Comparison of ENCODE assay signal across 8 cellular contexts in the genomic region with DNA sequence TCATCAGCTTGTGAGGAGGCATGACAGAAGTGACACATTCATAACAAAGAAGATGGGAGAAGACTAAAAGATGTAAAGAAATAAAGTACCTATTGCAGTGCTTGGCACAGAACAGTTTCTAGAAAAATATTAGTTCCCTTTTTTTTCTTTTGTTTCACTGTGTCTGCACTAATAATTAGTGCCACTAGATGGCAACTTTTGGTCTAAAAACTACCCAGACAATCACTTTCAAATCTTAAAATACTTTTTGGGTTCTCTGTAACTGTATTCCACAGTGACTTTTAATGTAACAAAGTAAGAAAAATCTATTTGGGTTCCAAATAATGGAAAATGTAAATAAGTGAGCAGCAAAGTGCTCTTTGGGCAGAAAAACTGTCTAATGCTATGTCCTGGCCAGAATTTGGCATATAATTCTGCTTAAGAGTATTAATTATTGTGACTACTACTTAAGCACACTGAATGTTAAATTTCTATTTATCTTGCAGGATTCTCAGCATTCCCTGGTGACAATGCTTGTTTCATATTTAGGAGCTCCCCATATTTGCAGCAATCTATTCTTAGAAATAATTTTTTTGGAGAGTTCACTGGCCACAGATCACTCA.
DNase-seq lines count a peak whose midpoint lies in the region; ATAC-seq and TF ChIP-seq lines count a peak whose summit lies in the region.

No MANE protein-coding gene starts in this region.

- no peak overlapping the region for H3K56ac ChIP-seq in H9 (ENCODE audit: insufficient read length, low read depth, low read length)

- H3K27ac ChIP-seq in H9 (ENCODE audit: insufficient read length, low read depth, low read length) = no peak overlapping the region

- H3K27me3 ChIP-seq in H9 (ENCODE audit: insufficient read depth, low read length) = no peaks in the 10 kb centered on the region

- H3K23me2 ChIP-seq in H9 (ENCODE audit: insufficient read length, low read depth, low read length, poor library complexity, severe bottlenecking) = no peaks in the 10 kb centered on the region

- intact Hi-C loops in activated T-helper 1 cell treated with anti-CD3 and anti-CD28 coated beads, Interleukin-12 subunit alpha, Interleukin-12 subunit beta, Interleukin-2, Interleukin-4 antibody, amounts not matched to agents 30 ng/mL and 10 ng/mL and 1 ng/mL, durations not matched to agents 14 hours and 24 hours and 36 hours (cut with micrococcal nuclease) = loop anchor here (1.0 kb wide), 5 partner anchors 16 to 817 kb away; no protein-coding TSS in a partner anchor

- H3K4me1 ChIP-seq in H9 (ENCODE audit: insufficient read depth, low read length) = no peaks in the 10 kb centered on the region

- no peak overlapping the region for H3K14ac ChIP-seq in H9 (ENCODE audit: insufficient read depth, low read length)

- no peak overlapping the region for H3K9ac ChIP-seq in H9 (ENCODE audit: extremely low read depth, insufficient read length, low read length)

- no peak overlapping the region for H3K18ac ChIP-seq in H9 (ENCODE audit: insufficient read length, low read depth, low read length)

- no peaks in the 10 kb centered on the region for H4K20me1 ChIP-seq in H9 (ENCODE audit: control insufficient read depth, insufficient read depth, insufficient read length)

- H3K4me2 ChIP-seq in H9 (ENCODE audit: insufficient read depth, insufficient read length, low read length) = no peak overlapping the region

- CTCF ChIA-PET in activated CD8-positive, alpha-beta memory T cell treated with anti-CD3 and anti-CD28 coated beads, Interleukin-2, amount 10 ng/mL, durations not matched to agents 7 days and 5 days (lab: Charles Lee) = interaction anchor here (0.8 to 2.3 kb wide), 9 partner anchors 11 to 179 kb away, joined by 3 to 8 read pairs (median 3); no protein-coding TSS in a partner anchor

- H3K27ac Mint-ChIP-seq in H9 = no peak overlapping the region
- no peak overlapping the region for H3K27ac Mint-ChIP-seq in activated T-helper 1 cell treated with anti-CD3 and anti-CD28 coated beads, Interleukin-12 subunit alpha, Interleukin-12 subunit beta, Interleukin-2, Interleukin-4 antibody, amounts not matched to agents 30 ng/mL and 10 ng/mL and 1 ng/mL, durations not matched to agents 14 hours and 24 hours and 36 hours
- no peak overlapping the region for H3K27ac Mint-ChIP-seq in activated CD8-positive, alpha-beta memory T cell treated with anti-CD3 and anti-CD28 coated beads, Interleukin-2, amount 10 ng/mL, durations not matched to agents 7 days and 5 days

- H4K5ac ChIP-seq in H9 (ENCODE audit: insufficient read length, low read depth, low read length) = no peak overlapping the region

- H3K4me3 Mint-ChIP-seq in H9 = no peak overlapping the region; a peak in 1 of 5 replicates
- no peak overlapping the region for H3K4me3 Mint-ChIP-seq in activated T-helper 1 cell treated with anti-CD3 and anti-CD28 coated beads, Interleukin-12 subunit alpha, Interleukin-12 subunit beta, Interleukin-2, Interleukin-4 antibody, amounts not matched to agents 30 ng/mL and 10 ng/mL and 1 ng/mL, durations not matched to agents 14 hours and 24 hours and 36 hours
- H3K4me3 Mint-ChIP-seq in activated CD8-positive, alpha-beta memory T cell treated with anti-CD3 and anti-CD28 coated beads, Interleukin-2, amount 10 ng/mL, durations not matched to agents 7 days and 5 days = no peak overlapping the region

- no peak overlapping the region for H4K8ac ChIP-seq in H9 (replicated peaks; ENCODE audit: insufficient read length, low read depth, low read length)

- no peaks in the 10 kb centered on the region for H3K79me1 ChIP-seq in H9 (ENCODE audit: insufficient read depth, low read depth, low read length, poor library complexity, severe bottlenecking)

- DNase-seq in NCI-H2171 treated with DMSO at 0.1 percent for 48 hours (lab: John Stamatoyannopoulos, UW) (peak; percentile 20), NCI-H2171 (lab: John Stamatoyannopoulos, UW) (no peak), H9 (no peak), NCI-H774 (lab: John Stamatoyannopoulos, UW) (peak; percentile 5), cerebellar cortex (ENCODE audit: low spot score) (peak; percentile 55), midbrain (lab: John Stamatoyannopoulos, UW) (peak; percentile 52)
- no peak for DNase-seq in activated T-helper 1 cell treated with anti-CD3 and anti-CD28 coated beads, Interleukin-12 subunit alpha, Interleukin-12 subunit beta, Interleukin-2, Interleukin-4 antibody, amounts not matched to agents 30 ng/mL and 10 ng/mL and 1 ng/mL, durations not matched to agents 14 hours and 24 hours and 36 hours (ENCODE audit: low spot score)
- no peak for DNase-seq in activated CD8-positive, alpha-beta memory T cell treated with anti-CD3 and anti-CD28 coated beads, Interleukin-2, amount 10 ng/mL, durations not matched to agents 7 days and 5 days

- no peak overlapping the region for H3T11ph ChIP-seq in H9 (ENCODE audit: low read length)

- no peak overlapping the region for H2AFZ ChIP-seq in H9 (ENCODE audit: low read length)

- H3K79me2 ChIP-seq in H9 (ENCODE audit: insufficient read depth, low read length) = no peaks in the 10 kb centered on the region

- peaks cover 0 to 2% of the 10 kb centered on the region in 2 experiments; a peak in 1 of 4 replicates for H3K4me1 Mint-ChIP-seq in H9
- peaks cover 7% of the 10 kb centered on the region for H3K4me1 Mint-ChIP-seq in activated T-helper 1 cell treated with anti-CD3 and anti-CD28 coated beads, Interleukin-12 subunit alpha, Interleukin-12 subunit beta, Interleukin-2, Interleukin-4 antibody, amounts not matched to agents 30 ng/mL and 10 ng/mL and 1 ng/mL, durations not matched to agents 14 hours and 24 hours and 36 hours (ENCODE audit: low read depth)
- H3K4me1 Mint-ChIP-seq in activated CD8-positive, alpha-beta memory T cell treated with anti-CD3 and anti-CD28 coated beads, Interleukin-2, amount 10 ng/mL, durations not matched to agents 7 days and 5 days = peaks cover 2% of the 10 kb centered on the region

- no peak overlapping the region for H3K4ac ChIP-seq in H9 (ENCODE audit: low read depth, low read length)

- ATAC-seq in activated CD8-positive, alpha-beta memory T cell treated with anti-CD3 and anti-CD28 coated beads, Interleukin-2, amount 10 ng/mL, durations not matched to agents 7 days and 5 days = no peak

- no peak overlapping the region for H2BK12ac ChIP-seq in H9 (ENCODE audit: insufficient read length, low read depth, low read length)

- no peak overlapping the region for H2BK15ac ChIP-seq in H9 (ENCODE audit: low read depth, low read length)

- H4K91ac ChIP-seq in H9 (ENCODE audit: insufficient read length, low read depth, low read length) = no peak overlapping the region

- no peaks in the 10 kb centered on the region for H3K27me3 Mint-ChIP-seq in H9 (ENCODE audit: low read depth)
- H3K27me3 Mint-ChIP-seq in activated T-helper 1 cell treated with anti-CD3 and anti-CD28 coated beads, Interleukin-12 subunit alpha, Interleukin-12 subunit beta, Interleukin-2, Interleukin-4 antibody, amounts not matched to agents 30 ng/mL and 10 ng/mL and 1 ng/mL, durations not matched to agents 14 hours and 24 hours and 36 hours (ENCODE audit: insufficient read depth) = no peaks in the 10 kb centered on the region
- peaks cover 2% of the 10 kb centered on the region for H3K27me3 Mint-ChIP-seq in activated CD8-positive, alpha-beta memory T cell treated with anti-CD3 and anti-CD28 coated beads, Interleukin-2, amount 10 ng/mL, durations not matched to agents 7 days and 5 days

- H3K9me3 ChIP-seq in H9 (ENCODE audit: control insufficient read depth, low read depth, low read length) = no peaks in the 10 kb centered on the region

- no peak overlapping the region for H2BK120ac ChIP-seq in H9 (ENCODE audit: low read depth, low read length, poor library complexity, severe bottlenecking)

- H3K23ac ChIP-seq in H9 (ENCODE audit: insufficient read length, low read depth, low read length) = no peak overlapping the region

- no peaks in the 10 kb centered on the region for H3K9me3 Mint-ChIP-seq in H9
- no peaks in the 10 kb centered on the region for H3K9me3 Mint-ChIP-seq in activated T-helper 1 cell treated with anti-CD3 and anti-CD28 coated beads, Interleukin-12 subunit alpha, Interleukin-12 subunit beta, Interleukin-2, Interleukin-4 antibody, amounts not matched to agents 30 ng/mL and 10 ng/mL and 1 ng/mL, durations not matched to agents 14 hours and 24 hours and 36 hours
- H3K9me3 Mint-ChIP-seq in activated CD8-positive, alpha-beta memory T cell treated with anti-CD3 and anti-CD28 coated beads, Interleukin-2, amount 10 ng/mL, durations not matched to agents 7 days and 5 days (ENCODE audit: low read depth) = no peaks in the 10 kb centered on the region

- 0 out of 7 replicates have a peak, but pooled peaks cover 0 to 2% (median 0%) of the 10 kb centered on the region in 3 experiments for H3K36me3 Mint-ChIP-seq in H9 (ENCODE audit: insufficient read depth in 1 of 3, low read depth in 3 of 3)
- H3K36me3 Mint-ChIP-seq in activated T-helper 1 cell treated with anti-CD3 and anti-CD28 coated beads, Interleukin-12 subunit alpha, Interleukin-12 subunit beta, Interleukin-2, Interleukin-4 antibody, amounts not matched to agents 30 ng/mL and 10 ng/mL and 1 ng/mL, durations not matched to agents 14 hours and 24 hours and 36 hours (ENCODE audit: low read depth) = no peaks in the 10 kb centered on the region
- no peaks in the 10 kb centered on the region for H3K36me3 Mint-ChIP-seq in activated CD8-positive, alpha-beta memory T cell treated with anti-CD3 and anti-CD28 coated beads, Interleukin-2, amount 10 ng/mL, durations not matched to agents 7 days and 5 days

- no peak overlapping the region for H2BK5ac ChIP-seq in H9 (ENCODE audit: insufficient read length, low read length)

- H2BK20ac ChIP-seq in H9 (ENCODE audit: low read depth, low read length, poor library complexity, severe bottlenecking) = no peak overlapping the region

- peak; percentile 76 for TF ChIP-seq CTCF in H9 (conservative IDR thresholded peaks at IDR 0.05)

- no peak overlapping the region for H2AK5ac ChIP-seq in H9 (ENCODE audit: insufficient read length, low read length)

Comparison
In these comparisons a context has a peak if more than half of its experiments do, and no peak if none do; other contexts are left out.
1. DNase-seq: peak in NCI-H2171 treated with DMSO at 0.1 percent for 48 hours (single experiment), NCI-H774 (single experiment), cerebellar cortex (single experiment) and midbrain (single experiment); none in NCI-H2171 (single experiment), H9 (single experiment), activated T-helper 1 cell treated with anti-CD3 and anti-CD28 coated beads, Interleukin-12 subunit alpha, Interleukin-12 subunit beta, Interleukin-2, Interleukin-4 antibody, amounts not matched to agents 30 ng/mL and 10 ng/mL and 1 ng/mL, durations not matched to agents 14 hours and 24 hours and 36 hours (single experiment) and activated CD8-positive, alpha-beta memory T cell treated with anti-CD3 and anti-CD28 coated beads, Interleukin-2, amount 10 ng/mL, durations not matched to agents 7 days and 5 days (single experiment).